ENCODE assay signal across 26 cellular contexts in the genomic region with DNA sequence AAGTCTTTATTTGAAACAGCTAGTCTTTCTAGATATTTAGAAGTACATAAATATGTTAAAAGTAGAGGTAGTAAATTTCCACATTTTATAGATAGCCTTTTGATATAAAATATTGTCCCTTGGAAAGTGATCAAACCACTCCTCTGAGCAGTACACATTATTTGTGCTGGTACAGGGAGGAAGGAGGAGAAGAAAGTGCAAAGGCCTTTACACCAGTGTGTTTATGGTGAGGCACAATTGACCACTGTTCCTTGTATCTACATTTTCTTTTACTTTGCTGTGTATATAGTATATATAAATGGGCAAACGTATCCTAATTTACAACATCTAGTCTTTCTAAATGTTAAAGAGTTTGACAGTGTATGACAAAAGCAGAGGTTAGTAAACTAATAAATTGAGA. TPM values are rescaled to one million over a fixed set of nuclear protein-coding genes. Genes with fewer than 3 reads are reported as not detected.
"Had no signal": no experiment of that assay in that cellular context is flagged by ENCODE, and none has a peak within 500 bp of the region (broad histone marks: within the 10 kb centered on the region; RNA-seq: fewer than 3 reads in every experiment).

No MANE protein-coding gene starts in this region.

- H3K9me3 ChIP-seq: ascending aorta, breast epithelium had no signal

- H3K27me3 Mint-ChIP-seq: activated CD8-positive, alpha-beta T cell treated with anti-CD3 and anti-CD28 coated beads for 36 hours; activated naive CD4-positive, alpha-beta T cell treated with anti-CD3 and anti-CD28 coated beads, Interleukin-2, amount 10 ng/mL, durations not matched to agents 7 days and 5 days had no signal

- H3K4me3 ChIP-seq: ascending aorta, breast epithelium, cardiac muscle cell, coronary artery, dorsolateral prefrontal cortex had no signal

- H3K4me3 Mint-ChIP-seq: activated CD8-positive, alpha-beta T cell treated with anti-CD3 and anti-CD28 coated beads for 36 hours; activated naive CD4-positive, alpha-beta T cell treated with anti-CD3 and anti-CD28 coated beads, Interleukin-2, amount 10 ng/mL, durations not matched to agents 7 days and 5 days; activated naive CD8-positive, alpha-beta T cell treated with anti-CD3 and anti-CD28 coated beads, Interleukin-2, amount 10 ng/mL, durations not matched to agents 7 days and 5 days; brain; dendritic cell treated with granulocyte-macrophage colony-stimulating factor and Interleukin-4, amounts not matched to agents 40 ng/mL and 50 ng/mL, for 4 days; endodermal cell; WTC11 had no signal

- H3K36me3 ChIP-seq: ascending aorta, breast epithelium, cardiac muscle cell had no signal

- FAIRE-seq: frontal cortex had no signal

- ATAC-seq: activated CD8-positive, alpha-beta T cell treated with anti-CD3 and anti-CD28 coated beads for 36 hours; activated naive CD4-positive, alpha-beta T cell treated with anti-CD3 and anti-CD28 coated beads, Interleukin-2, amount 50 U/mL, for 72 hours had no signal

- H3K27me3 ChIP-seq: ascending aorta, breast epithelium, cardiac muscle cell, dorsolateral prefrontal cortex had no signal

- H3K27ac ChIP-seq: ascending aorta, breast epithelium, cardiac muscle cell, coronary artery, dorsolateral prefrontal cortex had no signal

- H3K4me1 Mint-ChIP-seq: activated naive CD4-positive, alpha-beta T cell treated with anti-CD3 and anti-CD28 coated beads, Interleukin-2, amount 10 ng/mL, durations not matched to agents 7 days and 5 days; activated naive CD8-positive, alpha-beta T cell treated with anti-CD3 and anti-CD28 coated beads, Interleukin-2, amount 10 ng/mL, durations not matched to agents 7 days and 5 days; WTC11 had no signal

- DNase-seq: activated CD4-positive, alpha-beta T cell treated with anti-CD3 and anti-CD28 coated beads for 48 hours; activated CD4-positive, alpha-beta T cell treated with anti-CD3 and anti-CD28 coated beads, Interleukin-2, amount 50 U/mL, for 1 hour; activated CD4-positive, alpha-beta T cell treated with anti-CD3 and anti-CD28 coated beads, Interleukin-2, amount 50 U/mL, for 48 hours; activated CD8-positive, alpha-beta memory T cell treated with anti-CD3 and anti-CD28 coated beads for 24 hours; activated CD8-positive, alpha-beta T cell treated with anti-CD3 and anti-CD28 coated beads for 36 hours; activated gamma-delta T cell; activated naive CD4-positive, alpha-beta T cell; activated naive CD4-positive, alpha-beta T cell treated with anti-CD3 and anti-CD28 coated beads, Interleukin-2, amount 10 ng/mL, durations not matched to agents 7 days and 5 days; activated naive CD8-positive, alpha-beta T cell treated with anti-CD3 and anti-CD28 coated beads, Interleukin-2, amount 10 ng/mL, durations not matched to agents 7 days and 5 days; activated T-cell treated with anti-CD3 and anti-CD28 coated beads, Interleukin-2, amount 50 U/mL, for 48 hours; central memory CD4-positive, alpha-beta T cell; cerebellar nuclear complex; dorsolateral prefrontal cortex; effector memory CD4-positive, alpha-beta T cell; endodermal cell; T-helper 2 cell had no signal

- H3K27ac Mint-ChIP-seq: activated CD8-positive, alpha-beta T cell treated with anti-CD3 and anti-CD28 coated beads for 36 hours; activated naive CD4-positive, alpha-beta T cell treated with anti-CD3 and anti-CD28 coated beads, Interleukin-2, amount 10 ng/mL, durations not matched to agents 7 days and 5 days; activated naive CD4-positive, alpha-beta T cell treated with anti-CD3 and anti-CD28 coated beads, Interleukin-2, amount 50 U/mL, for 72 hours; activated naive CD8-positive, alpha-beta T cell treated with anti-CD3 and anti-CD28 coated beads, Interleukin-2, amount 10 ng/mL, durations not matched to agents 7 days and 5 days; brain; dendritic cell treated with granulocyte-macrophage colony-stimulating factor and Interleukin-4, amounts not matched to agents 40 ng/mL and 50 ng/mL, for 4 days; endodermal cell; WTC11 had no signal

- H3K9me3 Mint-ChIP-seq: activated CD8-positive, alpha-beta T cell treated with anti-CD3 and anti-CD28 coated beads for 36 hours; activated naive CD4-positive, alpha-beta T cell treated with anti-CD3 and anti-CD28 coated beads, Interleukin-2, amount 10 ng/mL, durations not matched to agents 7 days and 5 days; activated naive CD4-positive, alpha-beta T cell treated with anti-CD3 and anti-CD28 coated beads, Interleukin-2, amount 50 U/mL, for 72 hours; activated naive CD8-positive, alpha-beta T cell treated with anti-CD3 and anti-CD28 coated beads, Interleukin-2, amount 10 ng/mL, durations not matched to agents 7 days and 5 days; brain; dendritic cell treated with granulocyte-macrophage colony-stimulating factor and Interleukin-4, amounts not matched to agents 40 ng/mL and 50 ng/mL, for 4 days; endodermal cell; WTC11 had no signal

RNA-seq across cellular contexts. Expression of a gene that starts 39.9 kb away (rescaled TPM):
- total RNA-seq: ascending aorta, cardiac muscle cell, endodermal cell, WTC11 had no signal
- polyA plus RNA-seq: cardiac muscle cell had no signal

RNA-seq across cellular contexts. Expression of a gene that starts 56.2 kb away (rescaled TPM):
- total RNA-seq: activated CD8-positive, alpha-beta T cell treated with anti-CD3 and anti-CD28 coated beads for 36 hours; activated naive CD4-positive, alpha-beta T cell treated with anti-CD3 and anti-CD28 coated beads, Interleukin-2, amount 50 U/mL, for 72 hours; activated naive CD8-positive, alpha-beta T cell treated with anti-CD3 and anti-CD28 coated beads, Interleukin-2, amount 10 ng/mL, durations not matched to agents 7 days and 5 days; ascending aorta; cardiac muscle cell; T-helper 1 cell treated with Interleukin-12 subunit alpha and Interleukin-12 subunit beta and Interleukin-4 antibody, amounts not matched to agents 30 ng/mL and 1 ng/mL, for 36 hours had no signal
- polyA plus RNA-seq: cardiac muscle cell had no signal
